8 cellular contexts compared by ENCODE assay signal in genomic region chr20:39874049-39874893, GRCh38.
DNase-seq lines count a peak whose midpoint lies in the region; ATAC-seq and TF ChIP-seq lines count a peak whose summit lies in the region.

No MANE protein-coding gene starts in this region.

- no peaks in the 10 kb centered on the region for H3K4me1 Mint-ChIP-seq in T-helper 2 cell treated with Interferon-gamma antibody and Interleukin-4, amounts not matched to agents 5 μg/mL and 100 μg/mL, for 36 hours (ENCODE audit: low read depth)

- no peaks in the 10 kb centered on the region for H3K27me3 Mint-ChIP-seq in T-helper 2 cell treated with Interferon-gamma antibody and Interleukin-4, amounts not matched to agents 5 μg/mL and 100 μg/mL, for 36 hours (ENCODE audit: low read depth)

- ATAC-seq in HG02642 (IDR thresholded peaks at IDR 0.05; ENCODE audit: poor library complexity, unreplicated experiment): peak; percentile 83

- peak; percentile 85 for DNase-seq in A673 (ENCODE audit: low spot score)
- peak; percentile 49 for DNase-seq in NCI-H1105 (lab: John Stamatoyannopoulos, UW)
- DNase-seq in T-helper 2 cell treated with Interferon-gamma antibody and Interleukin-4, amounts not matched to agents 5 μg/mL and 100 μg/mL, for 36 hours (ENCODE audit: low spot score): peak; percentile 10
- peak; percentile 90 for DNase-seq in fibroblast of pulmonary artery (ENCODE audit: low read depth)
- peak; percentile 55 for DNase-seq in non-pigmented ciliary epithelial cell (ENCODE audit: low read depth)
- DNase-seq in effector CD8-positive, alpha-beta T cell (lab: John Stamatoyannopoulos, UW): no peak

- H3K27me3 ChIP-seq in A673 (replicated peaks; ENCODE audit: insufficient read depth, low read depth, low read length, poor library complexity): no peaks in the 10 kb centered on the region

- intact Hi-C loops in A673 (cut with micrococcal nuclease; ENCODE audit: unreplicated experiment): loop anchor here (5.0 kb wide), 2 partner anchors 47 to 607 kb away; no protein-coding TSS in a partner anchor

- no peak overlapping the region for H3K27ac ChIP-seq in A673 (ENCODE audit: low read depth, low read length, poor library complexity, severe bottlenecking)

- CTCF ChIA-PET in A673 (lab: Charles Lee): interaction anchor here (0.7 to 2.6 kb wide), 4 partner anchors 45 to 607 kb away, joined by 3 to 11 read pairs (median 4); no protein-coding TSS in a partner anchor

- no peak overlapping the region for H3K27ac Mint-ChIP-seq in T-helper 2 cell treated with Interferon-gamma antibody and Interleukin-4, amounts not matched to agents 5 μg/mL and 100 μg/mL, for 36 hours

- H3K4me3 ChIP-seq in A673 (ENCODE audit: low read depth, low read length, poor library complexity, severe bottlenecking): no peak overlapping the region
- H3K4me3 ChIP-seq in fibroblast of pulmonary artery (replicated peaks; ENCODE audit: low read depth, low read length): no peak overlapping the region

- H3K9me3 ChIP-seq in A673 (ENCODE audit: low read depth, low read length, poor library complexity, severe bottlenecking): no peaks in the 10 kb centered on the region

- H3K4me3 Mint-ChIP-seq in T-helper 2 cell treated with Interferon-gamma antibody and Interleukin-4, amounts not matched to agents 5 μg/mL and 100 μg/mL, for 36 hours: no peak overlapping the region

- no peaks in the 10 kb centered on the region for H3K9me3 Mint-ChIP-seq in T-helper 2 cell treated with Interferon-gamma antibody and Interleukin-4, amounts not matched to agents 5 μg/mL and 100 μg/mL, for 36 hours

- POLR2A ChIA-PET in A673 (lab: Charles Lee; ENCODE audit: low non-redundant PET): interaction anchor here (0.6 kb wide), 1 partner anchor 702 kb away, joined by 3 read pairs; no protein-coding TSS in a partner anchor

- no peaks in the 10 kb centered on the region for H3K4me1 ChIP-seq in A673 (ENCODE audit: insufficient read depth, low read length, poor library complexity, severe bottlenecking)

- H3K36me3 Mint-ChIP-seq in T-helper 2 cell treated with Interferon-gamma antibody and Interleukin-4, amounts not matched to agents 5 μg/mL and 100 μg/mL, for 36 hours (ENCODE audit: low read depth): no peaks in the 10 kb centered on the region

- TF ChIP-seq CTCF in A673 (conservative IDR thresholded peaks at IDR 0.05; ENCODE audit: low read depth, low read length) (peak; percentile 86), GM12872 (IDR thresholded peaks at IDR 0.05; ENCODE audit: insufficient read depth, low read depth, low read length) (peak; percentile 98), fibroblast of pulmonary artery (IDR thresholded peaks at IDR 0.05; ENCODE audit: low read length, missing control alignments) (peak; percentile 98)

- BruUV-seq in A673 (replicated peaks; lab: Mats Ljungman, UMichigan): no TSS peak

- H3K36me3 ChIP-seq in A673 (ENCODE audit: insufficient read depth, low read length, poor library complexity, severe bottlenecking): no peaks in the 10 kb centered on the region
